31 cellular contexts compared by ENCODE assay signal in genomic region chr20:53995949-53996348, GRCh38.
"Had no signal": no experiment of that assay in that cellular context is flagged by ENCODE, and none has a peak within 500 bp of the region (broad histone marks: within the 10 kb centered on the region; RNA-seq: fewer than 3 reads in every experiment).

No MANE protein-coding gene starts in this region.

- H3K4me3 Mint-ChIP-seq: activated CD4-positive, alpha-beta memory T cell treated with anti-CD3 and anti-CD28 coated beads for 36 hours; activated CD4-positive, alpha-beta T cell treated with anti-CD3 and anti-CD28 coated beads, Interleukin-2, amount 10 ng/mL, durations not matched to agents 7 days and 5 days; activated naive CD4-positive, alpha-beta T cell treated with anti-CD3 and anti-CD28 coated beads, Interleukin-2, amount 10 ng/mL, durations not matched to agents 7 days and 5 days; activated naive CD8-positive, alpha-beta T cell treated with anti-CD3 and anti-CD28 coated beads, Interleukin-2, amount 10 ng/mL, durations not matched to agents 7 days and 5 days; activated T-cell treated with anti-CD3 and anti-CD28 coated beads, Interleukin-2, amount 50 U/mL, for 4 hours; activated T-helper 17 cell treated with anti-CD3 and anti-CD28 coated beads, Interleukin-2, amount 50 U/mL, for 72 hours; T-cell had no signal

- DNase-seq: activated CD4-positive, alpha-beta memory T cell treated with anti-CD3 and anti-CD28 coated beads for 36 hours; activated CD4-positive, alpha-beta T cell treated with anti-CD3 and anti-CD28 coated beads, Interleukin-2, amount 10 ng/mL, durations not matched to agents 7 days and 5 days; activated CD4-positive, CD25-positive, alpha-beta regulatory T cell; activated CD8-positive, alpha-beta memory T cell treated with anti-CD3 and anti-CD28 coated beads for 24 hours; activated gamma-delta T cell treated with Interleukin-2 at 50 U/mL for 16 hours; activated naive CD4-positive, alpha-beta T cell treated with anti-CD3 and anti-CD28 coated beads, Interleukin-2, amount 10 ng/mL, durations not matched to agents 7 days and 5 days; activated naive CD8-positive, alpha-beta T cell treated with anti-CD3 and anti-CD28 coated beads, Interleukin-2, amount 10 ng/mL, durations not matched to agents 7 days and 5 days; activated T-cell treated with anti-CD3 and anti-CD28 coated beads, Interleukin-2, amount 50 U/mL, for 4 hours; adrenal gland; anterior cingulate cortex; caudate nucleus; KG1; NCI-H1048; NCI-H1417; NCI-H1930; NCI-H2171; NCI-H2227 treated with DMSO at 0.1 percent for 48 hours; NCI-H446 treated with DMSO at 0.1 percent for 48 hours; NCI-H524 treated with DMSO at 0.1 percent for 48 hours; NCI-H82; NK-92 treated with Interleukin-12 subunit alpha and Interleukin-12 subunit beta, amount 100 ng/mL, for 24 hours; OCI-M1; RPMI8226; T-cell; T-helper 2 cell had no signal

- H3K4me1 ChIP-seq: adrenal gland, breast epithelium had no signal

- H3K27me3 ChIP-seq: adrenal gland, breast epithelium had no signal

- ATAC-seq: activated T-cell treated with anti-CD3 and anti-CD28 coated beads, Interleukin-2, amount 50 U/mL, for 4 hours; activated T-helper 17 cell treated with anti-CD3 and anti-CD28 coated beads, Interleukin-2, amount 50 U/mL, for 72 hours; Panc1; Right ventricle myocardium inferior; T-cell had no signal

- H3K36me3 ChIP-seq: adrenal gland, breast epithelium had no signal

- H3K27ac Mint-ChIP-seq: activated CD4-positive, alpha-beta memory T cell treated with anti-CD3 and anti-CD28 coated beads for 36 hours; activated CD4-positive, alpha-beta T cell treated with anti-CD3 and anti-CD28 coated beads, Interleukin-2, amount 10 ng/mL, durations not matched to agents 7 days and 5 days; activated naive CD4-positive, alpha-beta T cell treated with anti-CD3 and anti-CD28 coated beads, Interleukin-2, amount 10 ng/mL, durations not matched to agents 7 days and 5 days; activated naive CD8-positive, alpha-beta T cell treated with anti-CD3 and anti-CD28 coated beads, Interleukin-2, amount 10 ng/mL, durations not matched to agents 7 days and 5 days; activated T-helper 17 cell treated with anti-CD3 and anti-CD28 coated beads, Interleukin-2, amount 50 U/mL, for 72 hours had no signal

- H3K36me3 Mint-ChIP-seq: activated CD4-positive, alpha-beta memory T cell treated with anti-CD3 and anti-CD28 coated beads for 36 hours; activated naive CD4-positive, alpha-beta T cell treated with anti-CD3 and anti-CD28 coated beads, Interleukin-2, amount 10 ng/mL, durations not matched to agents 7 days and 5 days; activated naive CD8-positive, alpha-beta T cell treated with anti-CD3 and anti-CD28 coated beads, Interleukin-2, amount 10 ng/mL, durations not matched to agents 7 days and 5 days; T-cell had no signal

- H3K4me1 Mint-ChIP-seq: activated naive CD4-positive, alpha-beta T cell treated with anti-CD3 and anti-CD28 coated beads, Interleukin-2, amount 10 ng/mL, durations not matched to agents 7 days and 5 days; activated naive CD8-positive, alpha-beta T cell treated with anti-CD3 and anti-CD28 coated beads, Interleukin-2, amount 10 ng/mL, durations not matched to agents 7 days and 5 days; activated T-helper 17 cell treated with anti-CD3 and anti-CD28 coated beads, Interleukin-2, amount 50 U/mL, for 72 hours had no signal

- H3K9me3 ChIP-seq: adrenal gland had no signal

- H3K27ac ChIP-seq: adrenal gland, breast epithelium, SK-N-MC, VCaP had no signal

- H3K4me3 ChIP-seq: adrenal gland, breast epithelium, SK-N-MC had no signal
